ENCODE assay signal across 27 cellular contexts in the genomic region with DNA sequence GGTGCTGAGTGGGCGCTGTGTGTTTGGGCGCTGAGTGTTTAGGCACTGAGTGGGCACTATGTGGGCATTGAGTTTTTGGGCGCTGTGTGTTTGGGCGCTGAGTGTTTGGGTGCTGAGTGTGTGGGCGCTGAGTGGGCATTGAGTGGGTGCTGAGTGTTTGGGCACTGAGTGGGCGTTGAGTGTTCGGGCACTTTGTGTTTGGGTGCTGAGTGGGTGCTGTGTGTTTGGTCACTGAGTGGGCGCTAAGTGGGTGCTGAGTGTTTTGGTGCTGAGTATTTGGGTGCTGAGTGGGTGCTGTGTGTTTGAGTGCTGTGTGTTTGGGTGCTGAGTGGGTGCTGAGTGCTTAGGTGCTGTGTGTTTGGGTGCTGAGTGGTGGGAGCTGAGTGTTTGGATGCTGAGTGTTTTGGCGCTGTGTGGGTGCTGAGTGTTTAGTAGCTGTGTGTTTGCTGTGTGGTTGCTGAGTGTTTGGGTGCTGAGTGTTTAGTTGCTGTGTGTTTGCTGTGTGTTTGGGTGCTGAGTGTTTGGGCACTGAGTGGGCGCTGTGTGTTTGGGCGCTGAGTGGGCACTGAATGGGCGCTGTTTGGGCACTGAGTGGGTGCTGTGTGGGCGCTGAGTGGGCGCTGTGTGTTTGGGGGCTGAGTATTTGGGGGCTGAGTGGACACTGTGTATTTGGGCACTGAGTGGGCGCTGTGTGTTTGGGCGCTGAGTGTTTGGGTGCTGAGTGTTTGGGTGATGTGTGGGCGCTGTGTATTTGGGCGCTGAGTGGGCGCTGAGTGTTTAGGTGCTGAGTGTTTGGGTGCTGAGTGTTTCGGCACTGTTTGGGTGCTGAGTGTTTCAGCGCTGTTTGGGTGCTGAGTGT. TPM values are rescaled to one million over a fixed set of nuclear protein-coding genes. Genes with fewer than 3 reads are reported as not detected.
"Had no signal": no experiment of that assay in that cellular context is flagged by ENCODE, and none has a peak within 500 bp of the region (broad histone marks: within the 10 kb centered on the region; RNA-seq: fewer than 3 reads in every experiment).

No MANE protein-coding gene starts in this region.

- DNase-seq: activated CD4-positive, alpha-beta T cell treated with anti-CD3 and anti-CD28 coated beads, Interleukin-2, amount 50 U/mL, for 4 hours; activated CD8-positive, alpha-beta memory T cell treated with anti-CD3 and anti-CD28 coated beads for 24 hours; activated CD8-positive, alpha-beta memory T cell treated with anti-CD3 and anti-CD28 coated beads, Interleukin-2, amount 50 U/mL, for 4 hours; activated naive CD4-positive, alpha-beta T cell treated with Interleukin-2 at 50 U/mL for 16 hours; activated naive CD8-positive, alpha-beta T cell treated with anti-CD3 and anti-CD28 coated beads for 36 hours; activated T-cell treated with anti-CD3 and anti-CD28 coated beads, Interleukin-2, amount 50 U/mL, for 24 hours; amygdala; body of pancreas; effector CD8-positive, alpha-beta T cell; foreskin fibroblast; stimulated activated CD4-positive, alpha-beta T cell treated with anti-CD3 and anti-CD28 coated beads, Interleukin-2, amount 100 ng/mL, for 48 hours; stimulated activated CD8-positive, alpha-beta memory T cell treated with anti-CD3 and anti-CD28 coated beads, Interleukin-4, amount 100 ng/mL, for 48 hours; stimulated activated naive B cell treated with anti-CD40 and anti-IgM and Interleukin-4, amounts not matched to agents 10 μg/mL and 1 μg/mL and 100 μg/mL, for 72 hours; T-helper 9 cell; testis had no signal

- H3K4me3 Mint-ChIP-seq: activated naive CD8-positive, alpha-beta T cell treated with anti-CD3 and anti-CD28 coated beads for 36 hours; activated T-cell treated with anti-CD3 and anti-CD28 coated beads, Interleukin-2, amount 50 U/mL, for 24 hours; activated T-helper 17 cell treated with anti-CD3 and anti-CD28 coated beads, Interleukin-2, amount 50 U/mL, for 72 hours; dendritic cell treated with granulocyte-macrophage colony-stimulating factor and Interleukin-4, amounts not matched to agents 40 ng/mL and 50 ng/mL, for 4 days; memory B cell; nephron; stimulated activated naive B cell treated with anti-CD40 and anti-IgM and Interleukin-4, amounts not matched to agents 10 μg/mL and 1 μg/mL and 100 μg/mL, for 72 hours; type B pancreatic cell had no signal

- H3K36me3 Mint-ChIP-seq: activated naive CD8-positive, alpha-beta T cell treated with anti-CD3 and anti-CD28 coated beads for 36 hours; type B pancreatic cell had no signal

- H3K36me3 ChIP-seq: neutrophil had no signal

- H3K9me3 Mint-ChIP-seq: activated naive CD8-positive, alpha-beta T cell treated with anti-CD3 and anti-CD28 coated beads for 36 hours; activated T-cell treated with anti-CD3 and anti-CD28 coated beads, Interleukin-2, amount 50 U/mL, for 24 hours; activated T-helper 17 cell treated with anti-CD3 and anti-CD28 coated beads, Interleukin-2, amount 50 U/mL, for 72 hours; dendritic cell treated with granulocyte-macrophage colony-stimulating factor and Interleukin-4, amounts not matched to agents 40 ng/mL and 50 ng/mL, for 4 days; memory B cell; nephron; stimulated activated naive B cell treated with anti-CD40 and anti-IgM and Interleukin-4, amounts not matched to agents 10 μg/mL and 1 μg/mL and 100 μg/mL, for 72 hours; type B pancreatic cell had no signal

- H3K27ac Mint-ChIP-seq: activated naive CD8-positive, alpha-beta T cell treated with anti-CD3 and anti-CD28 coated beads for 36 hours; activated T-cell treated with anti-CD3 and anti-CD28 coated beads, Interleukin-2, amount 50 U/mL, for 24 hours; activated T-helper 17 cell treated with anti-CD3 and anti-CD28 coated beads, Interleukin-2, amount 50 U/mL, for 72 hours; dendritic cell treated with granulocyte-macrophage colony-stimulating factor and Interleukin-4, amounts not matched to agents 40 ng/mL and 50 ng/mL, for 4 days; memory B cell; nephron; stimulated activated naive B cell treated with anti-CD40 and anti-IgM and Interleukin-4, amounts not matched to agents 10 μg/mL and 1 μg/mL and 100 μg/mL, for 72 hours; type B pancreatic cell had no signal

- H3K9me3 ChIP-seq: body of pancreas, neutrophil, testis had no signal

- H3K27ac ChIP-seq: body of pancreas, neutrophil, parathyroid adenoma, testis had no signal

- ATAC-seq: activated T-helper 17 cell treated with anti-CD3 and anti-CD28 coated beads, Interleukin-2, amount 50 U/mL, for 72 hours; body of pancreas; sciatic nerve; stimulated activated naive B cell treated with anti-CD40 and anti-IgM and Interleukin-4, amounts not matched to agents 10 μg/mL and 1 μg/mL and 100 μg/mL, for 72 hours had no signal

- H3K4me1 Mint-ChIP-seq: activated naive CD8-positive, alpha-beta T cell treated with anti-CD3 and anti-CD28 coated beads for 36 hours; activated T-helper 17 cell treated with anti-CD3 and anti-CD28 coated beads, Interleukin-2, amount 50 U/mL, for 72 hours; memory B cell; stimulated activated naive B cell treated with anti-CD40 and anti-IgM and Interleukin-4, amounts not matched to agents 10 μg/mL and 1 μg/mL and 100 μg/mL, for 72 hours had no signal

- H3K27me3 Mint-ChIP-seq: activated naive CD8-positive, alpha-beta T cell treated with anti-CD3 and anti-CD28 coated beads for 36 hours; activated T-cell treated with anti-CD3 and anti-CD28 coated beads, Interleukin-2, amount 50 U/mL, for 24 hours; activated T-helper 17 cell treated with anti-CD3 and anti-CD28 coated beads, Interleukin-2, amount 50 U/mL, for 72 hours; dendritic cell treated with granulocyte-macrophage colony-stimulating factor and Interleukin-4, amounts not matched to agents 40 ng/mL and 50 ng/mL, for 4 days; memory B cell; stimulated activated naive B cell treated with anti-CD40 and anti-IgM and Interleukin-4, amounts not matched to agents 10 μg/mL and 1 μg/mL and 100 μg/mL, for 72 hours had no signal

- H3K27me3 ChIP-seq: body of pancreas, neutrophil, testis had no signal

- H3K4me3 ChIP-seq: body of pancreas, smooth muscle cell, testis had no signal

- H3K4me1 ChIP-seq: body of pancreas, testis had no signal

RNA-seq across cellular contexts. Expression of a gene that starts 47.2 kb away (rescaled TPM):
- total RNA-seq: body of pancreas; fibroblast of lung; myocyte; T-helper 1 cell treated with Interleukin-12 subunit alpha and Interleukin-12 subunit beta and Interleukin-4 antibody, amounts not matched to agents 30 ng/mL and 1 ng/mL, for 36 hours had no signal
